In genomic region chr3:121111914-121112612, GRCh38 we compare ENCODE assay signal across 24 cellular contexts.
DNase-seq lines count a peak whose midpoint lies in the region; ATAC-seq, FAIRE-seq and TF ChIP-seq lines count a peak whose summit lies in the region.
"Had no signal": no experiment of that assay in that cellular context is flagged by ENCODE, and none has a peak within 500 bp of the region (broad histone marks: within the 10 kb centered on the region; RNA-seq: fewer than 3 reads in every experiment).

No MANE protein-coding gene starts in this region.

- H3K27me3 Mint-ChIP-seq in glutamatergic neuron (ENCODE audit: unreplicated experiment): peaks cover 2% of the 10 kb centered on the region

- H3K4me3 ChIP-seq in pancreas: no peak overlapping the region
- H3K4me3 ChIP-seq: adrenal gland, BLaER1, gastrocnemius medialis, lung, sigmoid colon, upper lobe of left lung had no signal

- H3K27me3 ChIP-seq in pancreas: no peaks in the 10 kb centered on the region
- H3K27me3 ChIP-seq: adrenal gland, BLaER1, gastrocnemius medialis, sigmoid colon, upper lobe of left lung had no signal

- no peaks in the 10 kb centered on the region for H3K36me3 Mint-ChIP-seq in glutamatergic neuron (ENCODE audit: unreplicated experiment)
- H3K36me3 Mint-ChIP-seq: naive thymus-derived CD4-positive, alpha-beta T cell had no signal

- no peak overlapping the region for H3K4me3 Mint-ChIP-seq in glutamatergic neuron (ENCODE audit: unreplicated experiment)
- H3K4me3 Mint-ChIP-seq: naive thymus-derived CD4-positive, alpha-beta T cell had no signal

- H3K9me3 ChIP-seq in pancreas: no peaks in the 10 kb centered on the region
- H3K9me3 ChIP-seq: adrenal gland, BLaER1, gastrocnemius medialis, sigmoid colon had no signal

- DNase-seq in DMS 273 (lab: John Stamatoyannopoulos, UW; ENCODE audit: unreplicated experiment) (peak; percentile 40), DMS 273 treated with DMSO at 0.1 percent for 48 hours (lab: John Stamatoyannopoulos, UW) (no peak), OCI-M1 (lab: John Stamatoyannopoulos, UW) (peak; percentile 4), glutamatergic neuron (peak; percentile 27), sciatic nerve (ENCODE audit: low spot score) (peak; percentile 32), GM19239 (ENCODE audit: insufficient read length, low spot score) (no peak), pancreas (no peak)
- DNase-seq: activated CD4-positive, alpha-beta T cell treated with anti-CD3 and anti-CD28 coated beads, Interleukin-2, amount 50 U/mL, for 1 hour; activated CD8-positive, alpha-beta memory T cell treated with anti-CD3 and anti-CD28 coated beads, Interleukin-2, amount 50 U/mL, for 4 hours; activated effector memory CD4-positive, alpha-beta T cell treated with anti-CD3 and anti-CD28 coated beads, Interleukin-2, amount 50 U/mL, for 16 hours; adrenal gland; gastrocnemius medialis; naive thymus-derived CD4-positive, alpha-beta T cell; NCI-H2029; NCI-H345; sigmoid colon; stimulated activated CD4-positive, alpha-beta T cell treated with anti-CD3 and anti-CD28 coated beads, Interleukin-4, amount 100 ng/mL, for 4 hours; upper lobe of left lung had no signal

- intact Hi-C loops in sciatic nerve (cut with DNase I): no loop called here
- intact Hi-C loops in pancreas (cut with DNase I): no loop called here

- no peak for ATAC-seq in sciatic nerve
- no peak for ATAC-seq in HG02623 (IDR thresholded peaks at IDR 0.05; ENCODE audit: unreplicated experiment)
- no peak for ATAC-seq in pancreas
- ATAC-seq: gastrocnemius medialis; naive thymus-derived CD4-positive, alpha-beta T cell had no signal

- H3K27ac ChIP-seq in pancreas: no peak overlapping the region
- H3K27ac ChIP-seq: 22Rv1, adrenal gland, BLaER1, gastrocnemius medialis, KMS-11, parathyroid adenoma, sigmoid colon, upper lobe of left lung had no signal

- no peaks in the 10 kb centered on the region for H3K36me3 ChIP-seq in pancreas
- H3K36me3 ChIP-seq: adrenal gland, gastrocnemius medialis, sigmoid colon, upper lobe of left lung had no signal

- H3K4me1 Mint-ChIP-seq in glutamatergic neuron (ENCODE audit: low read depth, unreplicated experiment): no peaks in the 10 kb centered on the region
- H3K4me1 Mint-ChIP-seq: naive thymus-derived CD4-positive, alpha-beta T cell had no signal

- TF ChIP-seq CTCF in glutamatergic neuron (IDR thresholded peaks at IDR 0.05; ENCODE audit: partially characterized antibody, unreplicated experiment): no peak
- no peak for TF ChIP-seq CTCF in pancreas (IDR thresholded peaks at IDR 0.05)

- H3K9me3 Mint-ChIP-seq in glutamatergic neuron (ENCODE audit: unreplicated experiment): no peaks in the 10 kb centered on the region

- 75 to 77% methylated on average over 15 of the region's 15 CpGs for WGBS in pancreas, 2 donors

- FAIRE-seq in GM19239 (lab: Jason Lieb, UNC): no peak
- no peak for FAIRE-seq in pancreas (lab: Jason Lieb, UNC)

- H3K4me1 ChIP-seq in pancreas: no peaks in the 10 kb centered on the region
- H3K4me1 ChIP-seq: adrenal gland, gastrocnemius medialis, parathyroid adenoma, sigmoid colon, upper lobe of left lung had no signal

- H3K27ac Mint-ChIP-seq in glutamatergic neuron (ENCODE audit: unreplicated experiment): no peak overlapping the region
- H3K27ac Mint-ChIP-seq: naive thymus-derived CD4-positive, alpha-beta T cell had no signal

Comparison
In these comparisons a context has a peak if more than half of its experiments do, and no peak if none do; other contexts are left out.
1. DNase-seq: peak in DMS 273 (single experiment), OCI-M1 (single experiment), glutamatergic neuron (single experiment) and sciatic nerve (single experiment); none in DMS 273 treated with DMSO at 0.1 percent for 48 hours (single experiment), GM19239 (single experiment) and pancreas (0 of 6).